In genomic region chr13:75993823-75994222, GRCh38 we compare ENCODE assay signal across 22 cellular contexts.
DNase-seq lines count a peak whose midpoint lies in the region; ATAC-seq, FAIRE-seq and TF ChIP-seq lines count a peak whose summit lies in the region.
"Had no signal": no experiment of that assay in that cellular context is flagged by ENCODE, and none has a peak within 500 bp of the region (broad histone marks: within the 10 kb centered on the region; RNA-seq: fewer than 3 reads in every experiment).

No MANE protein-coding gene starts in this region.

- TF ChIP-seq POLR2A in heart left ventricle (IDR thresholded peaks at IDR 0.05), result no peak
- no peak for TF ChIP-seq POLR2A in gastroesophageal sphincter (IDR thresholded peaks at IDR 0.05)

- H3K4me1 Mint-ChIP-seq in activated T-cell treated with anti-CD3 and anti-CD28 coated beads, Interleukin-2, amount 50 U/mL, for 24 hours (ENCODE audit: low read depth), result no peaks in the 10 kb centered on the region
- H3K4me1 Mint-ChIP-seq: CD4-positive, CD25-positive, alpha-beta regulatory T cell had no signal

- no peak overlapping the region for H3K27ac Mint-ChIP-seq in activated T-cell treated with anti-CD3 and anti-CD28 coated beads, Interleukin-2, amount 50 U/mL, for 24 hours
- H3K27ac Mint-ChIP-seq: CD4-positive, CD25-positive, alpha-beta regulatory T cell; HFFc6 had no signal

- H3K36me3 ChIP-seq in cardiac muscle cell (no peaks in the 10 kb centered on the region), heart left ventricle (no peaks in the 10 kb centered on the region), mucosa of descending colon (ENCODE audit: low read depth) (no peaks in the 10 kb centered on the region), pancreas (no peaks in the 10 kb centered on the region), gastroesophageal sphincter (no peaks in the 10 kb centered on the region)

- H3K27ac ChIP-seq in cardiac muscle cell, result peak overlapping the region; percentile 46
- no peak overlapping the region for H3K27ac ChIP-seq in heart left ventricle
- no peak overlapping the region for H3K27ac ChIP-seq in pancreas
- no peak overlapping the region for H3K27ac ChIP-seq in gastroesophageal sphincter

- no peak for FAIRE-seq in pancreas (lab: Jason Lieb, UNC)
- FAIRE-seq: G401.6, GM12891, GM19239 had no signal

- no peaks in the 10 kb centered on the region for H3K27me3 Mint-ChIP-seq in activated T-cell treated with anti-CD3 and anti-CD28 coated beads, Interleukin-2, amount 50 U/mL, for 24 hours

- H3K4me3 Mint-ChIP-seq in activated T-cell treated with anti-CD3 and anti-CD28 coated beads, Interleukin-2, amount 50 U/mL, for 24 hours, result no peak overlapping the region
- H3K4me3 Mint-ChIP-seq: CD4-positive, CD25-positive, alpha-beta regulatory T cell; HFFc6 had no signal

- H3K4me1 ChIP-seq in cardiac muscle cell (ENCODE audit: low read depth) (no peaks in the 10 kb centered on the region), heart left ventricle (no peaks in the 10 kb centered on the region), mucosa of descending colon (ENCODE audit: low read depth) (no peaks in the 10 kb centered on the region), pancreas (no peaks in the 10 kb centered on the region), gastroesophageal sphincter (no peaks in the 10 kb centered on the region)

- no peaks in the 10 kb centered on the region for H3K36me3 Mint-ChIP-seq in activated T-cell treated with anti-CD3 and anti-CD28 coated beads, Interleukin-2, amount 50 U/mL, for 24 hours (ENCODE audit: low read depth)
- H3K36me3 Mint-ChIP-seq: CD4-positive, CD25-positive, alpha-beta regulatory T cell had no signal

- DNase-seq in cardiac muscle cell (ENCODE audit: low read depth in 1 of 2, low spot score in 1 of 2) (no peak), heart left ventricle (no peak), NCI-H460 (ENCODE audit: extremely low read depth, low read depth) (peak; percentile 5), mucosa of descending colon (no peak), pancreas (no peak)
- no peak for DNase-seq in activated T-cell treated with anti-CD3 and anti-CD28 coated beads, Interleukin-2, amount 50 U/mL, for 24 hours
- DNase-seq: AML-193; CD4-positive, CD25-positive, alpha-beta regulatory T cell; DMS79; GOT3; HFFc6; NCI-H1092 treated with DMSO at 0.1 percent for 48 hours; NCI-H1694; NCI-H446; NCI-H774; SHP77 had no signal

- WGBS in heart left ventricle, 4 donors, result 92 to 96% (median 94%) methylated on average over 8 of the region's 8 CpGs
- WGBS in pancreas, 2 donors, result 83 to 92% methylated on average over 8 of the region's 8 CpGs
- WGBS in gastroesophageal sphincter (ENCODE audit: low coverage in 1 of 2), 2 donors, result 90 to 95% methylated on average over 7 to 8 of the region's 8 CpGs

- no peak for TF ChIP-seq EP300 in gastroesophageal sphincter (IDR thresholded peaks at IDR 0.05)

- ATAC-seq in heart left ventricle (no peak), esophagus mucosa (peak; percentile 41), mucosa of descending colon (no peak), pancreas (no peak), gastroesophageal sphincter (no peak)
- ATAC-seq: SK-N-SH treated with all-trans-retinoic acid at 6 μM for 48 hours had no signal

- no peaks in the 10 kb centered on the region for H3K27me3 ChIP-seq in cardiac muscle cell
- no peaks in the 10 kb centered on the region for H3K27me3 ChIP-seq in heart left ventricle
- H3K27me3 ChIP-seq in pancreas, result no peaks in the 10 kb centered on the region
- H3K27me3 ChIP-seq in gastroesophageal sphincter, result no peaks in the 10 kb centered on the region

- TF ChIP-seq CTCF in cardiac muscle cell (IDR thresholded peaks at IDR 0.05; ENCODE audit: low read depth, low read length) (no peak), heart left ventricle (IDR thresholded peaks at IDR 0.05) (no peak), mucosa of descending colon (IDR thresholded peaks at IDR 0.05) (no peak), pancreas (IDR thresholded peaks at IDR 0.05) (no peak), gastroesophageal sphincter (IDR thresholded peaks at IDR 0.05) (no peak)

- intact Hi-C loops in heart left ventricle (cut with DNase I) (no loop called here), mucosa of descending colon (cut with DNase I, micrococcal nuclease) (no loop called here), pancreas (cut with DNase I) (no loop called here)

- no peaks in the 10 kb centered on the region for H3K9me3 Mint-ChIP-seq in activated T-cell treated with anti-CD3 and anti-CD28 coated beads, Interleukin-2, amount 50 U/mL, for 24 hours
- H3K9me3 Mint-ChIP-seq: HFFc6 had no signal

- H3K4me3 ChIP-seq in cardiac muscle cell (no peak overlapping the region), heart left ventricle (no peak overlapping the region), mucosa of descending colon (no peak overlapping the region), pancreas (no peak overlapping the region), gastroesophageal sphincter (no peak overlapping the region)

- no peaks in the 10 kb centered on the region for H3K9me3 ChIP-seq in cardiac muscle cell (ENCODE audit: low read depth)
- peaks cover 0 to 14% (median 0%) of the 10 kb centered on the region in 12 donors for H3K9me3 ChIP-seq in heart left ventricle
- peaks cover 2% of the 10 kb centered on the region for H3K9me3 ChIP-seq in mucosa of descending colon
- H3K9me3 ChIP-seq in pancreas, result no peaks in the 10 kb centered on the region
- H3K9me3 ChIP-seq in gastroesophageal sphincter, result no peaks in the 10 kb centered on the region
